ENCODE assay signal across 1 cellular context in genomic region chr7:139974179-139974811, GRCh38.
A peak's percentile ranks its signal among the peaks of the same experiment; 100 is the strongest.
TF ChIP-seq lines count a peak whose summit lies in the region.

No MANE protein-coding gene starts in this region.

TF ChIP-seq in K562, 482 proteins besides CTCF, POLR2A, EP300 and RAD21 (continued from another document):
- TF ChIP-seq, protein P1, sequence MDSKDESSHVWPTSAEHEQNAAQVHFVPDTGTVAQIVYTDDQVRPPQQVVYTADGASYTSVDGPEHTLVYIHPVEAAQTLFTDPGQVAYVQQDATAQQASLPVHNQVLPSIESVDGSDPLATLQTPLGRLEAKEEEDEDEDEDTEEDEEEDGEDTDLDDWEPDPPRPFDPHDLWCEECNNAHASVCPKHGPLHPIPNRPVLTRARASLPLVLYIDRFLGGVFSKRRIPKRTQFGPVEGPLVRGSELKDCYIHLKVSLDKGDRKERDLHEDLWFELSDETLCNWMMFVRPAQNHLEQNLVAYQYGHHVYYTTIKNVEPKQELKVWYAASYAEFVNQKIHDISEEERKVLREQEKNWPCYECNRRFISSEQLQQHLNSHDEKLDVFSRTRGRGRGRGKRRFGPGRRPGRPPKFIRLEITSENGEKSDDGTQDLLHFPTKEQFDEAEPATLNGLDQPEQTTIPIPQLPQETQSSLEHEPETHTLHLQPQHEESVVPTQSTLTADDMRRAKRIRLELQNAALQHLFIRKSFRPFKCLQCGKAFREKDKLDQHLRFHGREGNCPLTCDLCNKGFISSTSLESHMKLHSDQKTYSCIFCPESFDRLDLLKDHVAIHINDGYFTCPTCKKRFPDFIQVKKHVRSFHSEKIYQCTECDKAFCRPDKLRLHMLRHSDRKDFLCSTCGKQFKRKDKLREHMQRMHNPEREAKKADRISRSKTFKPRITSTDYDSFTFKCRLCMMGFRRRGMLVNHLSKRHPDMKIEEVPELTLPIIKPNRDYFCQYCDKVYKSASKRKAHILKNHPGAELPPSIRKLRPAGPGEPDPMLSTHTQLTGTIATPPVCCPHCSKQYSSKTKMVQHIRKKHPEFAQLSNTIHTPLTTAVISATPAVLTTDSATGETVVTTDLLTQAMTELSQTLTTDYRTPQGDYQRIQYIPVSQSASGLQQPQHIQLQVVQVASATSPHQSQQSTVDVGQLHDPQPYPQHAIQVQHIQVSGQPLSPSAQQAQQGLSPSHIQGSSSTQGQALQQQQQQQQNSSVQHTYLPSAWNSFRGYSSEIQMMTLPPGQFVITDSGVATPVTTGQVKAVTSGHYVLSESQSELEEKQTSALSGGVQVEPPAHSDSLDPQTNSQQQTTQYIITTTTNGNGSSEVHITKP (IDR thresholded peaks at IDR 0.05; ENCODE audit: partially characterized antibody): no peak
- peak; percentile 86 for TF ChIP-seq BCOR (IDR thresholded peaks at IDR 0.05)
- TF ChIP-seq GABPB1 (CRISPR knock-in tag; IDR thresholded peaks at IDR 0.05): peak; percentile 47; the same call in 1 of the 2 replicates
- TF ChIP-seq, protein P2, sequence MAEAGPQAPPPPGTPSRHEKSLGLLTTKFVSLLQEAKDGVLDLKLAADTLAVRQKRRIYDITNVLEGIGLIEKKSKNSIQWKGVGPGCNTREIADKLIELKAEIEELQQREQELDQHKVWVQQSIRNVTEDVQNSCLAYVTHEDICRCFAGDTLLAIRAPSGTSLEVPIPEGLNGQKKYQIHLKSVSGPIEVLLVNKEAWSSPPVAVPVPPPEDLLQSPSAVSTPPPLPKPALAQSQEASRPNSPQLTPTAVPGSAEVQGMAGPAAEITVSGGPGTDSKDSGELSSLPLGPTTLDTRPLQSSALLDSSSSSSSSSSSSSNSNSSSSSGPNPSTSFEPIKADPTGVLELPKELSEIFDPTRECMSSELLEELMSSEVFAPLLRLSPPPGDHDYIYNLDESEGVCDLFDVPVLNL (CRISPR knock-in tag; IDR thresholded peaks at IDR 0.05; ENCODE audit: low read depth): peak; percentile 56; the same call in 1 of the 2 replicates
- 0 out of 2 replicates have a peak, but pooled peaks have one; percentile 77 for TF ChIP-seq KAT7 (CRISPR knock-in tag; IDR thresholded peaks at IDR 0.05; ENCODE audit: borderline replicate concordance)
- TF ChIP-seq, protein P3, sequence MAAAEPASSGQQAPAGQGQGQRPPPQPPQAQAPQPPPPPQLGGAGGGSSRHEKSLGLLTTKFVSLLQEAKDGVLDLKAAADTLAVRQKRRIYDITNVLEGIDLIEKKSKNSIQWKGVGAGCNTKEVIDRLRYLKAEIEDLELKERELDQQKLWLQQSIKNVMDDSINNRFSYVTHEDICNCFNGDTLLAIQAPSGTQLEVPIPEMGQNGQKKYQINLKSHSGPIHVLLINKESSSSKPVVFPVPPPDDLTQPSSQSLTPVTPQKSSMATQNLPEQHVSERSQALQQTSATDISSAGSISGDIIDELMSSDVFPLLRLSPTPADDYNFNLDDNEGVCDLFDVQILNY (CRISPR knock-in tag; IDR thresholded peaks at IDR 0.05): peak; percentile 57; the same call in 1 of the 2 replicates
- TF ChIP-seq, protein P4, sequence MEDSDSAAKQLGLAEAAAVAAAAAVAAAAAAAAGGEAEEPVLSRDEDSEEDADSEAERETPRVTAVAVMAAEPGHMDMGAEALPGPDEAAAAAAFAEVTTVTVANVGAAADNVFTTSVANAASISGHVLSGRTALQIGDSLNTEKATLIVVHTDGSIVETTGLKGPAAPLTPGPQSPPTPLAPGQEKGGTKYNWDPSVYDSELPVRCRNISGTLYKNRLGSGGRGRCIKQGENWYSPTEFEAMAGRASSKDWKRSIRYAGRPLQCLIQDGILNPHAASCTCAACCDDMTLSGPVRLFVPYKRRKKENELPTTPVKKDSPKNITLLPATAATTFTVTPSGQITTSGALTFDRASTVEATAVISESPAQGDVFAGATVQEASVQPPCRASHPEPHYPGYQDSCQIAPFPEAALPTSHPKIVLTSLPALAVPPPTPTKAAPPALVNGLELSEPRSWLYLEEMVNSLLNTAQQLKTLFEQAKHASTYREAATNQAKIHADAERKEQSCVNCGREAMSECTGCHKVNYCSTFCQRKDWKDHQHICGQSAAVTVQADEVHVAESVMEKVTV (CRISPR knock-in tag; IDR thresholded peaks at IDR 0.05): no peak
- 0 out of 2 replicates have a peak, but pooled peaks have one; percentile 44 for TF ChIP-seq CBX1 (IDR thresholded peaks at IDR 0.05; ENCODE audit: low read depth)
- peak; percentile 82 for TF ChIP-seq CHD4 (IDR thresholded peaks at IDR 0.05; ENCODE audit: insufficient read depth, insufficient replicate concordance, low read depth, low read length, poor library complexity, severe bottlenecking)
- TF ChIP-seq RBM25 (IDR thresholded peaks at IDR 0.05; ENCODE audit: low read depth, low read length, severe bottlenecking): peak; percentile 82
- TF ChIP-seq NR4A1 (CRISPR knock-in tag; IDR thresholded peaks at IDR 0.05): no peak
- no peak for TF ChIP-seq NR4A1 (tag; IDR thresholded peaks at IDR 0.05)
- peak; percentile 54 to 72 for TF ChIP-seq KDM1A (IDR thresholded peaks at IDR 0.05)
- TF ChIP-seq RFX5 (IDR thresholded peaks at IDR 0.05; ENCODE audit: low read depth, low read length): no peak
- 0 out of 2 replicates have a peak, but pooled peaks have one; percentile 37 for TF ChIP-seq RBFOX2 (IDR thresholded peaks at IDR 0.05; ENCODE audit: low read depth, low read length)
- no peak for TF ChIP-seq ZBTB17 (CRISPR knock-in tag; IDR thresholded peaks at IDR 0.05)
- no peak for TF ChIP-seq PHF20 (IDR thresholded peaks at IDR 0.05; ENCODE audit: partially characterized antibody)
- TF ChIP-seq ADNP (tag; IDR thresholded peaks at IDR 0.05): peak; percentile 68
- TF ChIP-seq ETV5 (CRISPR knock-in tag; IDR thresholded peaks at IDR 0.05; ENCODE audit: low read depth): no peak
- TF ChIP-seq LCOR (CRISPR knock-in tag; IDR thresholded peaks at IDR 0.05): 0 out of 2 replicates have a peak, but pooled peaks have one; percentile 40
- TF ChIP-seq, protein P5, sequence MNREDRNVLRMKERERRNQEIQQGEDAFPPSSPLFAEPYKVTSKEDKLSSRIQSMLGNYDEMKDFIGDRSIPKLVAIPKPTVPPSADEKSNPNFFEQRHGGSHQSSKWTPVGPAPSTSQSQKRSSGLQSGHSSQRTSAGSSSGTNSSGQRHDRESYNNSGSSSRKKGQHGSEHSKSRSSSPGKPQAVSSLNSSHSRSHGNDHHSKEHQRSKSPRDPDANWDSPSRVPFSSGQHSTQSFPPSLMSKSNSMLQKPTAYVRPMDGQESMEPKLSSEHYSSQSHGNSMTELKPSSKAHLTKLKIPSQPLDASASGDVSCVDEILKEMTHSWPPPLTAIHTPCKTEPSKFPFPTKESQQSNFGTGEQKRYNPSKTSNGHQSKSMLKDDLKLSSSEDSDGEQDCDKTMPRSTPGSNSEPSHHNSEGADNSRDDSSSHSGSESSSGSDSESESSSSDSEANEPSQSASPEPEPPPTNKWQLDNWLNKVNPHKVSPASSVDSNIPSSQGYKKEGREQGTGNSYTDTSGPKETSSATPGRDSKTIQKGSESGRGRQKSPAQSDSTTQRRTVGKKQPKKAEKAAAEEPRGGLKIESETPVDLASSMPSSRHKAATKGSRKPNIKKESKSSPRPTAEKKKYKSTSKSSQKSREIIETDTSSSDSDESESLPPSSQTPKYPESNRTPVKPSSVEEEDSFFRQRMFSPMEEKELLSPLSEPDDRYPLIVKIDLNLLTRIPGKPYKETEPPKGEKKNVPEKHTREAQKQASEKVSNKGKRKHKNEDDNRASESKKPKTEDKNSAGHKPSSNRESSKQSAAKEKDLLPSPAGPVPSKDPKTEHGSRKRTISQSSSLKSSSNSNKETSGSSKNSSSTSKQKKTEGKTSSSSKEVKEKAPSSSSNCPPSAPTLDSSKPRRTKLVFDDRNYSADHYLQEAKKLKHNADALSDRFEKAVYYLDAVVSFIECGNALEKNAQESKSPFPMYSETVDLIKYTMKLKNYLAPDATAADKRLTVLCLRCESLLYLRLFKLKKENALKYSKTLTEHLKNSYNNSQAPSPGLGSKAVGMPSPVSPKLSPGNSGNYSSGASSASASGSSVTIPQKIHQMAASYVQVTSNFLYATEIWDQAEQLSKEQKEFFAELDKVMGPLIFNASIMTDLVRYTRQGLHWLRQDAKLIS (CRISPR knock-in tag; IDR thresholded peaks at IDR 0.05): 0 out of 2 replicates have a peak, but pooled peaks have one; percentile 10
